In the genomic region with DNA sequence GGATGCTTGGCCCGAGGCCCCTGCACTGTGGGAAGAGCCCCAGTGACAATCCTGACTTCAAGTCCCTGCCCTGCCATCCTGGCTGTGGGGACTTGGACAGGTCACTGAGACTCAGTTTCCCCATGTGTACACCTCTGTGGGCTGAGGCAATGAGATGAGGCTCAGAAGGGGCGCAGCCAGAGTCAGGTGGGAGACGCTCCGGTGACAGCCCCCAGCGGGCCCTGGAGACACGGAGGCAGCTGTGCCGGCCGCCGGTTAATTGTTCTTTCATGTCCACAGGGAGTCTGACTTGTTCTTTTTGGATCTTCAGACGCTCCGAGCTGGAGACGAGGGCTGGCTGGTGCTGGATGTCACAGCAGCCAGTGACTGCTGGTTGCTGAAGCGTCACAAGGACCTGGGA, we compare ENCODE assay signal across 4 cellular contexts. TPM values are rescaled to one million over a fixed set of nuclear protein-coding genes. Genes with fewer than 3 reads are reported as not detected.
"Had no signal": no experiment of that assay in that cellular context is flagged by ENCODE, and none has a peak within 500 bp of the region (broad histone marks: within the 10 kb centered on the region; RNA-seq: fewer than 3 reads in every experiment).

No MANE protein-coding gene starts in this region.

RNA-seq across cellular contexts. Expression of a gene that starts 20.0 kb away (rescaled TPM):
- total RNA-seq: naive thymus-derived CD8-positive, alpha-beta T cell; osteocyte; psoas muscle had no signal
- polyA plus RNA-seq: naive thymus-derived CD8-positive, alpha-beta T cell; neural cell had no signal
